In the genomic region with DNA sequence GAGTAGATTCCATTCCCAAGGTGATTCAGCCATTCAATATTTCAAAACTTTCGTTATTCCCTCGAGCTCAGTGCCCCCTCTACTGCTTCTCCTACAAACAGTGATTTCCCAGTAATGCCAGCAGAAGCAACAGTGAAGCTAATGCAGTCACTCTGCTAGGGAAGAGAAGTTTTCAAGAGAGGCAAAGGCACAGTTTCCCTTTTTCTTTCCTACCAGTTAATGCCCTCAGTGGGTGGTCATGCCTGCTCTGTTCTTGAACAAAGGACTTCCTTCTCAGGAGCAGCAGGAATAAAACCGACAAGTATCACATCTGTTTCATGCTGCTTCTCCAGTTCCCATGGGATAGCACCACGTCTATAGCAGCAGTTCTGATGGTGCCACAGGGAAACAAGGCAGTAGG, we compare ENCODE assay signal across 12 cellular contexts.
DNase-seq lines count a peak whose midpoint lies in the region; ATAC-seq and TF ChIP-seq lines count a peak whose summit lies in the region.
"Had no signal": no experiment of that assay in that cellular context is flagged by ENCODE, and none has a peak within 500 bp of the region (broad histone marks: within the 10 kb centered on the region; RNA-seq: fewer than 3 reads in every experiment).

No MANE protein-coding gene starts in this region.

- no peak for TF ChIP-seq POLR2A in ovary (IDR thresholded peaks at IDR 0.05)

- H3K4me3 ChIP-seq in ectodermal cell (ENCODE audit: insufficient read depth, low read depth, low read length): no peak overlapping the region
- H3K4me3 ChIP-seq in ovary: no peak overlapping the region
- H3K4me3 ChIP-seq: sigmoid colon had no signal

- intact Hi-C loops in ovary (cut with DNase I): no loop called here

- H3K36me3 ChIP-seq in ectodermal cell (ENCODE audit: control insufficient read depth, insufficient read depth, low read length) (no peaks in the 10 kb centered on the region), ovary (no peaks in the 10 kb centered on the region)
- H3K36me3 ChIP-seq: sigmoid colon had no signal

- H3K9me3 ChIP-seq in ectodermal cell (ENCODE audit: control insufficient read depth, low read length) (no peaks in the 10 kb centered on the region), ovary (no peaks in the 10 kb centered on the region)
- H3K9me3 ChIP-seq: sigmoid colon had no signal

- TF ChIP-seq CTCF in ovary (IDR thresholded peaks at IDR 0.05): no peak

- TF ChIP-seq EP300 in ovary (IDR thresholded peaks at IDR 0.05): no peak

- peaks cover 33% of the 10 kb centered on the region for H3K4me1 ChIP-seq in ectodermal cell (ENCODE audit: control insufficient read depth, insufficient read depth, low read length)
- H3K4me1 ChIP-seq in ovary (ENCODE audit: insufficient read depth): no peaks in the 10 kb centered on the region

- 1 to 2% methylated on average over 4 of the region's 4 CpGs for WGBS in ectodermal cell, 2 experiments
- 51 to 71% (median 52%) methylated on average over 4 of the region's 4 CpGs for WGBS in ovary, 3 donors

- no peaks in the 10 kb centered on the region for H3K27me3 ChIP-seq in ectodermal cell (ENCODE audit: control insufficient read depth, insufficient read depth, low read length, poor library complexity, severe bottlenecking)
- no peaks in the 10 kb centered on the region for H3K27me3 ChIP-seq in ovary
- H3K27me3 ChIP-seq: sigmoid colon had no signal

- ATAC-seq in GM21447 (IDR thresholded peaks at IDR 0.05; ENCODE audit: unreplicated experiment): no peak
- ATAC-seq: left lobe of liver had no signal

- peak; percentile 6 for DNase-seq in ELR (ENCODE audit: low read depth)
- peak; percentile 79 for DNase-seq in NCI-H2107 treated with DMSO at 0.1 percent for 48 hours (lab: John Stamatoyannopoulos, UW; ENCODE audit: unreplicated experiment)
- peak; percentile 26 for DNase-seq in non-pigmented ciliary epithelial cell (ENCODE audit: low read depth)
- no peak for DNase-seq in inferior parietal cortex (ENCODE audit: extremely low spot score)
- DNase-seq in ovary: no peak
- DNase-seq: activated CD4-positive, alpha-beta T cell treated with anti-CD3 and anti-CD28 coated beads for 48 hours; KBM-7; sigmoid colon had no signal

- H3K27ac ChIP-seq in ectodermal cell (ENCODE audit: insufficient read depth, low read depth, low read length, poor library complexity, severe bottlenecking) (peak overlapping the region; percentile 92), ovary (no peak overlapping the region)
- H3K27ac ChIP-seq: RWPE1, sigmoid colon had no signal

Comparison
In these comparisons a context has a peak if more than half of its experiments do, and no peak if none do; other contexts are left out.
1. DNase-seq: peak in ELR (single experiment), NCI-H2107 treated with DMSO at 0.1 percent for 48 hours (single experiment) and non-pigmented ciliary epithelial cell (single experiment); none in inferior parietal cortex (single experiment) and ovary (0 of 5).